Comparison of ENCODE assay signal across 9 cellular contexts in the genomic region with DNA sequence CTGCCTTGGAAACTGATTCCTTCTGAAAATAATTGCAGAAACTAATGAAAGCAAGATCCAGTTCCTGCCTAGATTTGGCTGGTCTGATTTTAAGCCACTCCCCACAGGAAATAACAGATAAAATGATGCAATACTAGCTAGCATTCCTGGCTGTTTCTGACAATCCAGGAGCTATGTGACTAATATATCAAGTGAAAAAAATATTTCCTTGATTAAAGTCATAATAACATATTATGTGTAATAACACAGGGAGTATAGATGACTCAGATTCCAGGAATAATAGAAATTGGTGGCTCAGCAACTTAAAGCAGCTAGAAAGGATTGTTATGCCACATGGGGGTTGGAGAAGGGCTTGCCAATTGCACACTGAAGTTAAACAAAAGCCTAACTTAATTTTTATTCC.
DNase-seq lines count a peak whose midpoint lies in the region; ATAC-seq and TF ChIP-seq lines count a peak whose summit lies in the region.
"Had no signal": no experiment of that assay in that cellular context is flagged by ENCODE, and none has a peak within 500 bp of the region (broad histone marks: within the 10 kb centered on the region; RNA-seq: fewer than 3 reads in every experiment).

No MANE protein-coding gene starts in this region.

- peak overlapping the region; percentile 10 for H3K9ac ChIP-seq in mammary epithelial cell (ENCODE audit: insufficient read depth, low read length)

- no peaks in the 10 kb centered on the region for H3K9me3 ChIP-seq in mammary epithelial cell (replicated peaks; ENCODE audit: insufficient read depth, low read length)

- H3K27me3 ChIP-seq in mammary epithelial cell (ENCODE audit: insufficient read depth, low read length): no peaks in the 10 kb centered on the region

- DNase-seq in SIG-M5 treated with dmso at 0.1 percent for 504 hours (lab: John Stamatoyannopoulos, UW; ENCODE audit: unreplicated experiment): peak; percentile 81
- DNase-seq in SIG-M5 (lab: John Stamatoyannopoulos, UW): no peak
- DNase-seq in mammary epithelial cell: peak; percentile 87
- DNase-seq in left lobe of liver (ENCODE audit: low spot score): no peak
- DNase-seq in NCI-H345 (lab: John Stamatoyannopoulos, UW): no peak
- no peak for DNase-seq in NCI-H1105 treated with DMSO at 0.1 percent for 48 hours (lab: John Stamatoyannopoulos, UW)
- no peak for DNase-seq in SKM-1 treated with dmso at 0.1 percent for 144 hours (lab: John Stamatoyannopoulos, UW; ENCODE audit: unreplicated experiment)
- DNase-seq: CD4-positive, CD25-positive, alpha-beta regulatory T cell had no signal

- H3K27ac ChIP-seq in mammary epithelial cell (ENCODE audit: insufficient read depth, low read depth, low read length): peak overlapping the region; percentile 63

- CTCF ChIA-PET in mammary epithelial cell (lab: Charles Lee; ENCODE audit: low non-redundant PET): interaction anchor here (0.5 to 0.7 kb wide), 3 partner anchors 185 to 390 kb away, joined by 3 to 10 read pairs (median 8); no protein-coding TSS in a partner anchor

- in situ Hi-C loops in mammary epithelial cell (cut with MboI; ENCODE audit: low sequenced_read_pairs in 2 of 2): no loop called here

- H4K20me1 ChIP-seq in mammary epithelial cell (ENCODE audit: insufficient read depth, low read length): no peaks in the 10 kb centered on the region

- H3K4me1 ChIP-seq in mammary epithelial cell (ENCODE audit: insufficient read depth, low read length): peaks cover 13% of the 10 kb centered on the region

- no peaks in the 10 kb centered on the region for H3K79me2 ChIP-seq in mammary epithelial cell (ENCODE audit: insufficient read depth, low read length)

- ATAC-seq in left lobe of liver: peak; percentile 87
- no peak for ATAC-seq in GM21423 (IDR thresholded peaks at IDR 0.05; ENCODE audit: unreplicated experiment)

- no peak overlapping the region for H3K4me3 ChIP-seq in mammary epithelial cell (replicated peaks in 1 of 3; ENCODE audit: insufficient read depth in 1 of 3, low read depth in 2 of 3, low read length in 3 of 3)

- BruUV-seq in mammary epithelial cell (replicated peaks; lab: Mats Ljungman, UMichigan): no TSS peak

- no peak overlapping the region for H2AFZ ChIP-seq in mammary epithelial cell (ENCODE audit: low read depth, low read length)

- H3K36me3 ChIP-seq in mammary epithelial cell (ENCODE audit: insufficient read depth, low read length): no peaks in the 10 kb centered on the region

- intact Hi-C loops in mammary epithelial cell (cut with micrococcal nuclease): loop anchor here (10.0 kb wide), 1 partner anchor 1000 kb away; no protein-coding TSS in a partner anchor

- peak overlapping the region; percentile 66 for H3K4me2 ChIP-seq in mammary epithelial cell (ENCODE audit: insufficient read depth, low read depth, low read length)

- dilution Hi-C loops in mammary epithelial cell (cut with HindIII; ENCODE audit: low sequenced_read_pairs): no loop called here

- no peak for TF ChIP-seq CTCF in mammary epithelial cell (conservative IDR thresholded peaks at IDR 0.05 in 1 of 2, IDR thresholded peaks at IDR 0.05 in 1 of 2; ENCODE audit: extremely low read depth in 1 of 2, insufficient read depth in 1 of 2, low read depth in 1 of 2, low read length in 2 of 2)

Comparison
In these comparisons a context has a peak if more than half of its experiments do, and no peak if none do; other contexts are left out.
1. DNase-seq: peak in SIG-M5 treated with dmso at 0.1 percent for 504 hours (single experiment) and mammary epithelial cell (single experiment); none in SIG-M5 (single experiment), left lobe of liver (single experiment), NCI-H345 (single experiment), NCI-H1105 treated with DMSO at 0.1 percent for 48 hours (single experiment) and SKM-1 treated with dmso at 0.1 percent for 144 hours (single experiment).